In genomic region chr13:42393573-42394360, GRCh38 we compare ENCODE assay signal across 9 cellular contexts.
DNase-seq lines count a peak whose midpoint lies in the region; ATAC-seq and TF ChIP-seq lines count a peak whose summit lies in the region.
"Had no signal": no experiment of that assay in that cellular context is flagged by ENCODE, and none has a peak within 500 bp of the region (broad histone marks: within the 10 kb centered on the region; RNA-seq: fewer than 3 reads in every experiment).

No MANE protein-coding gene starts in this region.

- H3K79me2 ChIP-seq in DND-41 (ENCODE audit: insufficient read depth, low read length): no peaks in the 10 kb centered on the region

- H4K20me1 ChIP-seq in DND-41 (ENCODE audit: insufficient read depth, low read length): no peaks in the 10 kb centered on the region

- CTCF ChIA-PET in CD4-positive, alpha-beta memory T cell (lab: Charles Lee; ENCODE audit: partially characterized antibody): interaction anchor here (1.3 to 3.0 kb wide), 7 partner anchors 10 to 84 kb away, joined by 3 to 17 read pairs (median 8); no protein-coding TSS in a partner anchor

- POLR2A ChIA-PET in CD4-positive, alpha-beta memory T cell (lab: Charles Lee; ENCODE audit: partially characterized antibody): interaction anchor here (0.7 to 6.2 kb wide), 13 partner anchors 7 to 929 kb away, joined by 3 to 48 read pairs (median 12); partner anchors contain the start of genes AKAP11 and DGKH

- H3K4me2 ChIP-seq in DND-41 (ENCODE audit: insufficient read depth, low read length): peak overlapping the region; percentile 50

- peaks cover 0 to 6% (median 0%) of the 10 kb centered on the region in 8 donors for H3K9me3 Mint-ChIP-seq in CD4-positive, alpha-beta memory T cell

- H3K27me3 Mint-ChIP-seq in CD4-positive, alpha-beta memory T cell: no peaks in the 10 kb centered on the region

- peak overlapping the region; percentile 6; the same call in 1 of the 2 replicates for H2AFZ ChIP-seq in DND-41 (ENCODE audit: low read depth, low read length)

- peak overlapping the region; percentile 55 for H3K27ac ChIP-seq in CD4-positive, alpha-beta memory T cell (ENCODE audit: low read depth, low read length)
- peak overlapping the region; percentile 97 for H3K27ac ChIP-seq in DND-41 (ENCODE audit: low read length)

- H3K9me3 ChIP-seq in CD4-positive, alpha-beta memory T cell (ENCODE audit: control insufficient read depth in 1 of 2, low read length in 2 of 2): no peaks in the 10 kb centered on the region
- H3K9me3 ChIP-seq in DND-41 (ENCODE audit: insufficient read depth, low read length, severe bottlenecking): no peaks in the 10 kb centered on the region

- H3K27ac Mint-ChIP-seq in CD4-positive, alpha-beta memory T cell: peak overlapping the region; percentile 85 to 99 (median 94)

- peak overlapping the region in 1 of 2 donors; percentile 3 for H3K4me3 ChIP-seq in CD4-positive, alpha-beta memory T cell (ENCODE audit: low read length in 2 of 2)
- H3K4me3 ChIP-seq in DND-41 (ENCODE audit: low read depth in 1 of 2, low read length in 2 of 2): peak overlapping the region in 1 of 2 experiments; percentile 16; a peak in 1 of 4 replicates
- H3K4me3 ChIP-seq in epithelial cell of esophagus (ENCODE audit: low read length): no peak overlapping the region

- peaks cover 61 to 80% (median 70%) of the 10 kb centered on the region in 4 donors for H3K4me1 Mint-ChIP-seq in CD4-positive, alpha-beta memory T cell

- no peak for TF ChIP-seq CTCF in DND-41 (IDR thresholded peaks at IDR 0.05; ENCODE audit: borderline replicate concordance, extremely low read depth, low read length, poor library complexity, severe bottlenecking)
- TF ChIP-seq CTCF in epithelial cell of esophagus (IDR thresholded peaks at IDR 0.05; ENCODE audit: insufficient read depth, low read depth, low read length, missing control alignments): no peak

- intact Hi-C loops in CD4-positive, alpha-beta memory T cell (cut with micrococcal nuclease): loop anchor here (1.0 to 10.0 kb wide), 5 partner anchors 13 to 121 kb away; partner anchors contain the start of gene AKAP11

- H3K36me3 Mint-ChIP-seq in CD4-positive, alpha-beta memory T cell: no peaks in the 10 kb centered on the region

- peak overlapping the region; percentile 45 for H3K9ac ChIP-seq in DND-41 (ENCODE audit: low read depth, low read length)

- no peaks in the 10 kb centered on the region for H3K27me3 ChIP-seq in CD4-positive, alpha-beta memory T cell (ENCODE audit: insufficient read depth, low read length)
- H3K27me3 ChIP-seq in DND-41 (ENCODE audit: insufficient read depth, low read length, poor library complexity): no peaks in the 10 kb centered on the region

- no peak for ATAC-seq in DND-41 (ENCODE audit: insufficient read depth, low read depth)

- no peak for DNase-seq in CD4-positive, alpha-beta memory T cell
- DNase-seq in DND-41 (peak; percentile 35), SW480 (ENCODE audit: low spot score) (peak; percentile 41), epithelial cell of esophagus (ENCODE audit: low read depth) (peak; percentile 11), superior temporal gyrus (ENCODE audit: extremely low spot score) (no peak), GDM1 (lab: John Stamatoyannopoulos, UW) (no peak), NCI-H69 (lab: John Stamatoyannopoulos, UW) (no peak)
- DNase-seq: NCI-H146, SHP77 had no signal

- H3K4me1 ChIP-seq in CD4-positive, alpha-beta memory T cell (ENCODE audit: insufficient read depth, low read length): peaks cover 65% of the 10 kb centered on the region
- H3K4me1 ChIP-seq in DND-41 (ENCODE audit: insufficient read depth, low read length): peaks cover 59% of the 10 kb centered on the region

- H3K36me3 ChIP-seq in CD4-positive, alpha-beta memory T cell (ENCODE audit: insufficient read depth, low read length): no peaks in the 10 kb centered on the region
- no peaks in the 10 kb centered on the region for H3K36me3 ChIP-seq in DND-41 (ENCODE audit: insufficient read depth, low read length)

- peak overlapping the region; percentile 26 to 90 (median 79) for H3K4me3 Mint-ChIP-seq in CD4-positive, alpha-beta memory T cell

Comparison
In these comparisons a context has a peak if more than half of its experiments do, and no peak if none do; other contexts are left out.
1. DNase-seq: peak in DND-41 (single experiment), SW480 (single experiment) and epithelial cell of esophagus (single experiment); none in CD4-positive, alpha-beta memory T cell (0 of 5), superior temporal gyrus (single experiment), GDM1 (single experiment) and NCI-H69 (single experiment).